ENCODE assay signal across 11 cellular contexts in the genomic region with DNA sequence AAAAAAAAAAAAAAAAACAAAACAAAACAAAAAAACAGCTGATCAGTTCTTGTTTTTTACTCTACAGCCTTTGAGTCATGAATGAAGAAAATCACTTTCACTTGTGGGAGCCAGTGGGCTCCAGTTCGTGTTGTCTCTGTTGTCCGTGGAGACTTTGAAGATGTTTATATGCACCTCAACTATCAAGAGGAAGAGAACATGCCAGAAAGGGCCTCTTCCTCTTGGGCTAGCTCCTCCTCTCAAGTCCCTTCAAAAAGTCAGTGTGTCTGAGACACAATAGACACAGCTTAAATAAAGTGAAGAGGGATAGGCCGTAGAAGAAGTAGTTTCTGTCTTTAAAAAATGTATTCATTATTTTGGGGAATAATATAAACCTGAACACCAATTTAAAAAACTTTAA.
DNase-seq lines count a peak whose midpoint lies in the region; ATAC-seq, FAIRE-seq and TF ChIP-seq lines count a peak whose summit lies in the region.
"Had no signal": no experiment of that assay in that cellular context is flagged by ENCODE, and none has a peak within 500 bp of the region (broad histone marks: within the 10 kb centered on the region; RNA-seq: fewer than 3 reads in every experiment).

No MANE protein-coding gene starts in this region.

- POLR2A ChIA-PET in HepG2 (lab: Yijun Ruan, JAX): no interaction called here

- H3K4me3 Mint-ChIP-seq in activated naive CD4-positive, alpha-beta T cell treated with anti-CD3 and anti-CD28 coated beads, Interleukin-2, amount 10 ng/mL, durations not matched to agents 7 days and 5 days: peak overlapping the region; percentile 28

- no peak for DNase-seq in right lobe of liver
- DNase-seq in HepG2 (ENCODE audit: low spot score): no peak
- peak; percentile 71 for DNase-seq in activated naive CD4-positive, alpha-beta T cell treated with anti-CD3 and anti-CD28 coated beads, Interleukin-2, amount 10 ng/mL, durations not matched to agents 7 days and 5 days
- DNase-seq in stimulated activated naive CD4-positive, alpha-beta T cell treated with Interleukin-2 at 50 U/mL for 16 hours (lab: John Stamatoyannopoulos, UW): peak; percentile 10
- no peak for DNase-seq in suprapubic skin (ENCODE audit: low spot score in 2 of 2)
- no peak for DNase-seq in foreskin keratinocyte
- DNase-seq: activated CD8-positive, alpha-beta memory T cell treated with anti-CD3 and anti-CD28 coated beads, Interleukin-2, amount 50 U/mL, for 4 hours had no signal

- H3K4me1 Mint-ChIP-seq in activated naive CD4-positive, alpha-beta T cell treated with anti-CD3 and anti-CD28 coated beads, Interleukin-2, amount 10 ng/mL, durations not matched to agents 7 days and 5 days: peaks cover 64% of the 10 kb centered on the region

- intact Hi-C loops in right lobe of liver (cut with DNase I) (no loop called here), HepG2 (cut with micrococcal nuclease; ENCODE audit: unreplicated experiment) (no loop called here)

- no peaks in the 10 kb centered on the region for H3K9me2 ChIP-seq in Loucy (replicated peaks; ENCODE audit: low read depth, low read length)

- H3K36me3 Mint-ChIP-seq in activated naive CD4-positive, alpha-beta T cell treated with anti-CD3 and anti-CD28 coated beads, Interleukin-2, amount 10 ng/mL, durations not matched to agents 7 days and 5 days: no peaks in the 10 kb centered on the region

- H3K4me3 ChIP-seq in right lobe of liver: no peak overlapping the region
- no peak overlapping the region for H3K4me3 ChIP-seq in HepG2 (replicated peaks in 1 of 3; ENCODE audit: insufficient read depth in 1 of 3, low read depth in 2 of 3, low read length in 3 of 3)
- H3K4me3 ChIP-seq in Loucy (ENCODE audit: low read length, poor library complexity, severe bottlenecking): peak overlapping the region; percentile 59
- no peak overlapping the region for H3K4me3 ChIP-seq in suprapubic skin
- H3K4me3 ChIP-seq: Peyer's patch had no signal

- H3K27ac ChIP-seq in right lobe of liver (peak overlapping the region in 1 of 3 donors; percentile 40), HepG2 (ENCODE audit: extremely low read length, insufficient read depth, low read length) (no peak overlapping the region), suprapubic skin (no peak overlapping the region), foreskin keratinocyte (no peak overlapping the region)
- H3K27ac ChIP-seq: epithelial cell of prostate had no signal

- no peak for FAIRE-seq in HepG2 (lab: Jason Lieb, UNC)

- TF ChIP-seq EP300 in HepG2 (IDR thresholded peaks at IDR 0.05; ENCODE audit: low read depth in 2 of 2, low read length in 2 of 2): no peak
- no peak for TF ChIP-seq EP300 in HepG2 (CRISPR knock-in tag; IDR thresholded peaks at IDR 0.05; ENCODE audit: borderline replicate concordance)
- TF ChIP-seq EP300 in suprapubic skin (IDR thresholded peaks at IDR 0.05): no peak

- H3F3A ChIP-seq in Loucy (ENCODE audit: low read depth): peaks cover 9% of the 10 kb centered on the region

- H3K27me3 Mint-ChIP-seq in activated naive CD4-positive, alpha-beta T cell treated with anti-CD3 and anti-CD28 coated beads, Interleukin-2, amount 10 ng/mL, durations not matched to agents 7 days and 5 days: no peaks in the 10 kb centered on the region

- CTCF ChIA-PET in HepG2 (lab: Yijun Ruan, JAX; ENCODE audit: low intra/inter-chr PET ratio, low total read pairs): no interaction called here
- CTCF ChIA-PET in activated naive CD4-positive, alpha-beta T cell treated with anti-CD3 and anti-CD28 coated beads, Interleukin-2, amount 10 ng/mL, durations not matched to agents 7 days and 5 days (lab: Charles Lee): interaction anchor here (0.7 to 1.0 kb wide), 2 partner anchors 17 to 403 kb away, joined by 3 read pairs; no protein-coding TSS in a partner anchor

- H3K79me2 ChIP-seq in HepG2 (ENCODE audit: insufficient read depth, low read length): no peaks in the 10 kb centered on the region
- H3K79me2 ChIP-seq in Loucy (ENCODE audit: insufficient read depth, low read length): no peaks in the 10 kb centered on the region

- BruUV-seq in HepG2 (replicated peaks; lab: Mats Ljungman, UMichigan): no TSS peak

- WGBS in right lobe of liver (ENCODE audit: insufficient coverage, low coverage, low lambda C conversion rate, missing lambda C conversion rate): 34% methylated on average over 3 of the region's 3 CpGs
- 18% methylated on average over 3 of the region's 3 CpGs for WGBS in HepG2 (ENCODE audit: low lambda C conversion rate)
- 63% methylated on average over 3 of the region's 3 CpGs for WGBS in suprapubic skin

- no peak for TF ChIP-seq CTCF in right lobe of liver (IDR thresholded peaks at IDR 0.05)
- TF ChIP-seq CTCF in HepG2 (CRISPR knock-in tag; IDR thresholded peaks at IDR 0.05): no peak
- TF ChIP-seq CTCF in Loucy (conservative IDR thresholded peaks at IDR 0.05; ENCODE audit: low read length): no peak
- no peak for TF ChIP-seq CTCF in suprapubic skin (IDR thresholded peaks at IDR 0.05)
- TF ChIP-seq CTCF in foreskin keratinocyte (conservative IDR thresholded peaks at IDR 0.05): no peak

- H2AFZ ChIP-seq in HepG2 (ENCODE audit: low read length) (no peak overlapping the region), Loucy (ENCODE audit: low read length) (peak overlapping the region; percentile 24)

- H4K20me1 ChIP-seq in HepG2 (ENCODE audit: insufficient read depth, low read length): no peaks in the 10 kb centered on the region
- no peaks in the 10 kb centered on the region for H4K20me1 ChIP-seq in Loucy (ENCODE audit: insufficient read depth, low read length, poor library complexity, severe bottlenecking)

- H3K4me2 ChIP-seq in HepG2 (ENCODE audit: low read depth, low read length) (no peak overlapping the region), Loucy (ENCODE audit: low read depth, low read length, poor library complexity, severe bottlenecking) (peak overlapping the region; percentile 72)

- H3K27ac Mint-ChIP-seq in activated naive CD4-positive, alpha-beta T cell treated with anti-CD3 and anti-CD28 coated beads, Interleukin-2, amount 10 ng/mL, durations not matched to agents 7 days and 5 days: peak overlapping the region; percentile 98

- no peaks in the 10 kb centered on the region for H3K9me3 Mint-ChIP-seq in activated naive CD4-positive, alpha-beta T cell treated with anti-CD3 and anti-CD28 coated beads, Interleukin-2, amount 10 ng/mL, durations not matched to agents 7 days and 5 days

- ATAC-seq in right lobe of liver: peak in 3 of 4 donors; percentile 25 to 46 (median 36)
- ATAC-seq in HepG2: no peak
- ATAC-seq in HG03457 (IDR thresholded peaks at IDR 0.05; ENCODE audit: unreplicated experiment): no peak
- ATAC-seq in foreskin keratinocyte: no peak

- H3K36me3 ChIP-seq in right lobe of liver (no peaks in the 10 kb centered on the region), HepG2 (replicated peaks in 1 of 2; ENCODE audit: control insufficient read depth in 1 of 2, insufficient read depth in 2 of 2, low read length in 2 of 2) (no peaks in the 10 kb centered on the region), Loucy (ENCODE audit: insufficient read depth, low read length) (no peaks in the 10 kb centered on the region), suprapubic skin (no peaks in the 10 kb centered on the region)
- H3K36me3 ChIP-seq: Peyer's patch had no signal

- H3K9me3 ChIP-seq in right lobe of liver (no peaks in the 10 kb centered on the region), HepG2 (ENCODE audit: low read length) (no peaks in the 10 kb centered on the region), Loucy (ENCODE audit: insufficient read depth, low read depth, low read length) (no peaks in the 10 kb centered on the region), suprapubic skin (no peaks in the 10 kb centered on the region)
- H3K9me3 ChIP-seq: Peyer's patch had no signal

- no peak for TF ChIP-seq POLR2A in right lobe of liver (IDR thresholded peaks at IDR 0.05)
- no peak for TF ChIP-seq POLR2A in HepG2 (IDR thresholded peaks at IDR 0.05; ENCODE audit: insufficient read depth in 1 of 2, low read depth in 2 of 2, low read length in 2 of 2)
- TF ChIP-seq POLR2A in suprapubic skin (IDR thresholded peaks at IDR 0.05): no peak

- no peak for TF ChIP-seq RAD21 in HepG2 (CRISPR knock-in tag; IDR thresholded peaks at IDR 0.05)

- no peaks in the 10 kb centered on the region for H3K27me3 ChIP-seq in right lobe of liver
- peaks cover 0 to 6% of the 10 kb centered on the region in 2 experiments; a peak in 1 of 5 replicates for H3K27me3 ChIP-seq in HepG2 (ENCODE audit: control insufficient read depth in 1 of 2, insufficient read depth in 2 of 2, low read length in 2 of 2)
- no peaks in the 10 kb centered on the region for H3K27me3 ChIP-seq in Loucy (ENCODE audit: insufficient read depth, low read length, poor library complexity, severe bottlenecking)
- no peaks in the 10 kb centered on the region for H3K27me3 ChIP-seq in suprapubic skin
- H3K27me3 ChIP-seq in foreskin keratinocyte: no peaks in the 10 kb centered on the region
- H3K27me3 ChIP-seq: Peyer's patch had no signal

- in situ Hi-C loops in HepG2 (cut with HindIII; ENCODE audit: extremely low pct_ligation_motif_present, low pct_unique_long_range_greater_than_20kb): no loop called here

- H3K4me1 ChIP-seq in right lobe of liver (no peaks in the 10 kb centered on the region), HepG2 (ENCODE audit: insufficient read depth, low read length) (0 out of 2 replicates have a peak, but pooled peaks cover 9% of the 10 kb centered on the region), Loucy (ENCODE audit: insufficient read depth, low read length, poor library complexity, severe bottlenecking) (peaks cover 56% of the 10 kb centered on the region), suprapubic skin (no peaks in the 10 kb centered on the region), foreskin keratinocyte (no peaks in the 10 kb centered on the region)

- H3K9ac ChIP-seq in HepG2 (ENCODE audit: insufficient read depth, low read depth, low read length): no peak overlapping the region
- H3K9ac ChIP-seq in Loucy (ENCODE audit: low read depth, low read length, poor library complexity, severe bottlenecking): peak overlapping the region; percentile 63

Comparison
In these comparisons a context has a peak if more than half of its experiments do, and no peak if none do; other contexts are left out.
1. ATAC-seq: peak in right lobe of liver (3 of 4); none in HepG2 (single experiment), HG03457 (single experiment) and foreskin keratinocyte (single experiment).
2. DNase-seq: peak in activated naive CD4-positive, alpha-beta T cell treated with anti-CD3 and anti-CD28 coated beads, Interleukin-2, amount 10 ng/mL, durations not matched to agents 7 days and 5 days (single experiment) and stimulated activated naive CD4-positive, alpha-beta T cell treated with Interleukin-2 at 50 U/mL for 16 hours (single experiment); none in right lobe of liver (0 of 3), HepG2 (single experiment), suprapubic skin (0 of 2) and foreskin keratinocyte (0 of 2).